21 cellular contexts compared by ENCODE assay signal in the genomic region with DNA sequence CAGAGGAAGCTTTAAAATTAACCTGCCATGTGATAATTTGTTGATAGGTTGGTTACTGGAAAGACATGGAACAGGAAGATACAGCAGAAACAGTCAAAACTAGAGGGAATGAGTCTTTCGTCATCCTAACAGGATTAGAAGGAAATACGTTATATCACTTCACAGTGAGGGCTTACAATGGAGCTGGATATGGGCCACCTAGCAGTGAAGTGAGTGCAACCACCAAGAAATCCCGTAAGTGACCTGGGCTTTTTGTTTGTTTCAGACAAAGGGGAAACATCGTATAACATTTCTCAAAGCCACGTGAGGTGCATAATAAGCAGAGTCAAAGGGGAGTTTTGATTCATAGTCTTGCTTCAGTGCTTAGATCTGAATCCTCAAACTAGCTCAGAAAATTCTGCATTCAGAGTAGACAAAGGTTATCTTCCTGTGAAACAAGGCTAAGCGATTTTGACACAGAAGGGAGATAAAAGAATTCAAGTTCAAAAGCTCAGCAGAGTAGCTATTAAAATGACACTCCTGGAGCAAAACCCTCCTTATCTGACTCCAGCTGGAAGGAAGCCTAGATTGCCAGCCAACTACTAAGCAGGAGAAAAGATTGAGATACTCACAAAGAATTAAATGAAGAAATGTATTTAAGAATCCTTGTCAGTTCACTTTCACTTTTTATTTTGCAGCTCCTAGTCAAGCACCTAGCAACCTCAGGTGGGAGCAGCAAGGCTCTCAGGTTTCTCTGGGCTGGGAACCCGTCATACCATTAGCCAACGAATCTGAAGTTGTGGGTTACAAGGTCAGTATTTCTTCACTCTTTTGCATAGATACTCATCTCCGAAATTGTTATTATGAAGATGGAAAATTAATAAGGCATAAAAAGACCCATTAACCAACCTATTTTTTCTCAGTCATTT.
DNase-seq lines count a peak whose midpoint lies in the region; ATAC-seq, FAIRE-seq and TF ChIP-seq lines count a peak whose summit lies in the region.
"Had no signal": no experiment of that assay in that cellular context is flagged by ENCODE, and none has a peak within 500 bp of the region (broad histone marks: within the 10 kb centered on the region; RNA-seq: fewer than 3 reads in every experiment).

No MANE protein-coding gene starts in this region.

- H3K4me3 Mint-ChIP-seq in activated CD8-positive, alpha-beta T cell treated with anti-CD3 and anti-CD28 coated beads for 36 hours, result no peak overlapping the region
- H3K4me3 Mint-ChIP-seq: activated CD8-positive, alpha-beta memory T cell treated with anti-CD3 and anti-CD28 coated beads, Interleukin-2, amount 10 ng/mL, durations not matched to agents 7 days and 5 days; naive thymus-derived CD8-positive, alpha-beta T cell had no signal

- no peaks in the 10 kb centered on the region for H3K27me3 Mint-ChIP-seq in activated CD8-positive, alpha-beta T cell treated with anti-CD3 and anti-CD28 coated beads for 36 hours
- H3K27me3 Mint-ChIP-seq: activated CD8-positive, alpha-beta memory T cell treated with anti-CD3 and anti-CD28 coated beads, Interleukin-2, amount 10 ng/mL, durations not matched to agents 7 days and 5 days; naive thymus-derived CD8-positive, alpha-beta T cell had no signal

- peaks cover 4% of the 10 kb centered on the region for H3K9me3 Mint-ChIP-seq in activated CD8-positive, alpha-beta T cell treated with anti-CD3 and anti-CD28 coated beads for 36 hours

- no peak for ATAC-seq in HG03095 (IDR thresholded peaks at IDR 0.05; ENCODE audit: unreplicated experiment)
- ATAC-seq in activated CD8-positive, alpha-beta T cell treated with anti-CD3 and anti-CD28 coated beads for 36 hours, result no peak
- ATAC-seq: activated CD8-positive, alpha-beta memory T cell treated with anti-CD3 and anti-CD28 coated beads, Interleukin-2, amount 10 ng/mL, durations not matched to agents 7 days and 5 days; heart left ventricle; naive thymus-derived CD8-positive, alpha-beta T cell had no signal

- FAIRE-seq in islet of Langerhans (lab: Jason Lieb, UNC), result peak; percentile 82

- DNase-seq in MG63 (peak; percentile 5), astrocyte of the hippocampus (ENCODE audit: low read depth, low spot score) (peak; percentile 45), retinal pigment epithelial cell (ENCODE audit: low read depth) (peak; percentile 17), midbrain (lab: John Stamatoyannopoulos, UW) (no peak)
- DNase-seq in activated CD8-positive, alpha-beta T cell treated with anti-CD3 and anti-CD28 coated beads for 36 hours, result no peak
- DNase-seq: activated CD4-positive, CD25-positive, alpha-beta regulatory T cell treated with anti-CD3 and anti-CD28 coated beads, Interleukin-2, amount 50 U/mL, for 72 hours; activated CD8-positive, alpha-beta memory T cell treated with anti-CD3 and anti-CD28 coated beads, Interleukin-2, amount 10 ng/mL, durations not matched to agents 7 days and 5 days; activated effector memory CD4-positive, alpha-beta T cell treated with anti-CD3 and anti-CD28 coated beads, Interleukin-2, amount 50 U/mL, for 16 hours; AML-193; amygdala; Caco-2; esophagus squamous epithelium; GM23248; heart left ventricle; naive thymus-derived CD8-positive, alpha-beta T cell; NCI-H1092 treated with DMSO at 0.1 percent for 48 hours; SHP77 treated with DMSO at 0.1 percent for 48 hours; T-helper 2 cell had no signal

- no peaks in the 10 kb centered on the region for H3K27me3 ChIP-seq in MG63
- H3K27me3 ChIP-seq: esophagus squamous epithelium, heart left ventricle, right atrium auricular region had no signal

- H3K4me3 ChIP-seq in MG63 (no peak overlapping the region), retinal pigment epithelial cell (ENCODE audit: low read length) (no peak overlapping the region)
- H3K4me3 ChIP-seq: GM23248, heart left ventricle, right atrium auricular region had no signal

- H3K36me3 ChIP-seq in MG63, result no peaks in the 10 kb centered on the region
- H3K36me3 ChIP-seq: esophagus squamous epithelium, heart left ventricle, right atrium auricular region had no signal

- no peaks in the 10 kb centered on the region for H3K9me3 ChIP-seq in MG63
- H3K9me3 ChIP-seq: Caco-2, esophagus squamous epithelium, right atrium auricular region had no signal

- TF ChIP-seq CTCF in retinal pigment epithelial cell (conservative IDR thresholded peaks at IDR 0.05; ENCODE audit: low read depth, low read length), result no peak
- no peak for TF ChIP-seq CTCF in activated CD8-positive, alpha-beta T cell treated with anti-CD3 and anti-CD28 coated beads for 36 hours (IDR thresholded peaks at IDR 0.05)

- H3K27ac Mint-ChIP-seq in activated CD8-positive, alpha-beta T cell treated with anti-CD3 and anti-CD28 coated beads for 36 hours, result no peak overlapping the region
- H3K27ac Mint-ChIP-seq: activated CD8-positive, alpha-beta memory T cell treated with anti-CD3 and anti-CD28 coated beads, Interleukin-2, amount 10 ng/mL, durations not matched to agents 7 days and 5 days; naive thymus-derived CD8-positive, alpha-beta T cell had no signal

- intact Hi-C loops in activated CD8-positive, alpha-beta T cell treated with anti-CD3 and anti-CD28 coated beads for 36 hours (cut with micrococcal nuclease), result no loop called here

- CTCF ChIA-PET in activated CD8-positive, alpha-beta T cell treated with anti-CD3 and anti-CD28 coated beads for 36 hours (lab: Charles Lee), result no interaction called here

- no peaks in the 10 kb centered on the region for H3K36me3 Mint-ChIP-seq in activated CD8-positive, alpha-beta T cell treated with anti-CD3 and anti-CD28 coated beads for 36 hours (ENCODE audit: low read depth)
- H3K36me3 Mint-ChIP-seq: activated CD8-positive, alpha-beta memory T cell treated with anti-CD3 and anti-CD28 coated beads, Interleukin-2, amount 10 ng/mL, durations not matched to agents 7 days and 5 days; naive thymus-derived CD8-positive, alpha-beta T cell had no signal

- POLR2A ChIA-PET in activated CD8-positive, alpha-beta T cell treated with anti-CD3 and anti-CD28 coated beads for 36 hours (lab: Charles Lee), result no interaction called here

- no peaks in the 10 kb centered on the region for H3K4me1 Mint-ChIP-seq in activated CD8-positive, alpha-beta T cell treated with anti-CD3 and anti-CD28 coated beads for 36 hours (ENCODE audit: low read depth)
- H3K4me1 Mint-ChIP-seq: activated CD8-positive, alpha-beta memory T cell treated with anti-CD3 and anti-CD28 coated beads, Interleukin-2, amount 10 ng/mL, durations not matched to agents 7 days and 5 days; naive thymus-derived CD8-positive, alpha-beta T cell had no signal

Comparison
In these comparisons a context has a peak if more than half of its experiments do, and no peak if none do; other contexts are left out.
1. DNase-seq: peak in MG63 (single experiment), astrocyte of the hippocampus (single experiment) and retinal pigment epithelial cell (single experiment); none in midbrain (single experiment) and activated CD8-positive, alpha-beta T cell treated with anti-CD3 and anti-CD28 coated beads for 36 hours (single experiment).